In genomic region chr2:126692934-126693592, GRCh38 we compare ENCODE assay signal across 1 cellular context. TPM values are rescaled to one million over a fixed set of nuclear protein-coding genes. Genes with fewer than 3 reads are reported as not detected.
"Had no signal": no experiment of that assay in that cellular context is flagged by ENCODE, and none has a peak within 500 bp of the region (broad histone marks: within the 10 kb centered on the region; RNA-seq: fewer than 3 reads in every experiment).

No MANE protein-coding gene starts in this region.

RNA-seq across cellular contexts. Expression of gene GYPC, which starts 37.1 kb away (rescaled TPM):
- total RNA-seq: foreskin keratinocyte had no signal
